ENCODE assay signal across 2 cellular contexts in the genomic region with DNA sequence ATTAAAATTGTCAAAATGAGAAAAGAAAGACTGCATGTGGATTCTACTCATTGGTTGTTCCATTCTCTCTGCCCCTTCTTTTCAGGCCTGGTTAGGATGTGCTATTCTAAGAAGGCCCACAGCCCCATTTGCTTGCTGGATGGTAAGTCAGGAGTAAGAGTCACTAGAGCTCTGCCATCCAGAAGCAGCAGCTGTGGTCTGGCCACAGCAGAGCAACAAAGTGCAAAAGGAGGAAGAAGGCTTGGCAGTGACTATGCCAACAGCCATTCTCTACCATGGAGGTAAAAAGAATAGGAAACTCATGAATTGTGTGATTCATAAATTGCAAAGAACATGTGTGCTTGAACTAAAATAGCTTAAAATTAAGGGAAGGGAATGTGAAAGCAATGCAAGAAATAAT.
TF ChIP-seq lines count a peak whose summit lies in the region.

No MANE protein-coding gene starts in this region.

TF ChIP-seq in IMR-90, 13 proteins besides CTCF, POLR2A, EP300 and RAD21:
- TF ChIP-seq RFX5 (IDR thresholded peaks at IDR 0.05; ENCODE audit: low read depth, low read length) (no peak), MAFK (IDR thresholded peaks at IDR 0.05; ENCODE audit: low read depth, low read length) (no peak), RCOR1 (IDR thresholded peaks at IDR 0.05; ENCODE audit: insufficient replicate concordance, low read length) (no peak), FOS (IDR thresholded peaks at IDR 0.05; ENCODE audit: low read depth, low read length) (no peak), BHLHE40 (IDR thresholded peaks at IDR 0.05; ENCODE audit: low read depth, low read length) (no peak), USF2 (IDR thresholded peaks at IDR 0.05; ENCODE audit: low read depth, low read length) (no peak), MAZ (IDR thresholded peaks at IDR 0.05; ENCODE audit: borderline replicate concordance, low read depth, low read length) (no peak), CEBPB (IDR thresholded peaks at IDR 0.05; ENCODE audit: low read depth, low read length) (no peak), CHD1 (IDR thresholded peaks at IDR 0.05; ENCODE audit: low read depth, low read length) (no peak), MXI1 (IDR thresholded peaks at IDR 0.05; ENCODE audit: borderline replicate concordance, low read depth, low read length) (no peak), SMC3 (IDR thresholded peaks at IDR 0.05; ENCODE audit: low read depth, low read length) (no peak), NFE2L2 (IDR thresholded peaks at IDR 0.05; ENCODE audit: low read depth, low read length) (no peak)
- TF ChIP-seq, protein P1, sequence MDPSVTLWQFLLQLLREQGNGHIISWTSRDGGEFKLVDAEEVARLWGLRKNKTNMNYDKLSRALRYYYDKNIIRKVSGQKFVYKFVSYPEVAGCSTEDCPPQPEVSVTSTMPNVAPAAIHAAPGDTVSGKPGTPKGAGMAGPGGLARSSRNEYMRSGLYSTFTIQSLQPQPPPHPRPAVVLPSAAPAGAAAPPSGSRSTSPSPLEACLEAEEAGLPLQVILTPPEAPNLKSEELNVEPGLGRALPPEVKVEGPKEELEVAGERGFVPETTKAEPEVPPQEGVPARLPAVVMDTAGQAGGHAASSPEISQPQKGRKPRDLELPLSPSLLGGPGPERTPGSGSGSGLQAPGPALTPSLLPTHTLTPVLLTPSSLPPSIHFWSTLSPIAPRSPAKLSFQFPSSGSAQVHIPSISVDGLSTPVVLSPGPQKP (IDR thresholded peaks at IDR 0.05; ENCODE audit: borderline replicate concordance, low read depth, low read length) = no peak

TF ChIP-seq in endothelial cell of umbilical vein, 7 proteins besides CTCF, POLR2A, EP300 and RAD21:
- TF ChIP-seq GATA2 (IDR thresholded peaks at IDR 0.05; ENCODE audit: insufficient read depth, insufficient read length, low read depth, low read length) = no peak
- no peak for TF ChIP-seq FOS (IDR thresholded peaks at IDR 0.05; ENCODE audit: borderline replicate concordance, insufficient read depth, low read length)
- TF ChIP-seq POLR2AphosphoS5 (IDR thresholded peaks at IDR 0.05; ENCODE audit: insufficient read depth, low read depth, low read length) = no peak
- no peak for TF ChIP-seq JUN (IDR thresholded peaks at IDR 0.05; ENCODE audit: borderline replicate concordance, insufficient read depth, insufficient read length, low read depth)
- TF ChIP-seq MYC (IDR thresholded peaks at IDR 0.05; ENCODE audit: low read depth, low read length) = no peak
- no peak for TF ChIP-seq EZH2 (IDR thresholded peaks at IDR 0.05; ENCODE audit: borderline replicate concordance, low read depth, low read length, severe bottlenecking)
- TF ChIP-seq, protein P2, sequence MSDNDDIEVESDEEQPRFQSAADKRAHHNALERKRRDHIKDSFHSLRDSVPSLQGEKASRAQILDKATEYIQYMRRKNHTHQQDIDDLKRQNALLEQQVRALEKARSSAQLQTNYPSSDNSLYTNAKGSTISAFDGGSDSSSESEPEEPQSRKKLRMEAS (IDR thresholded peaks at IDR 0.05; ENCODE audit: insufficient read depth, insufficient read length) = no peak
